In genomic region chr5:160209917-160210316, GRCh38 we compare ENCODE assay signal across 32 cellular contexts. TPM values are rescaled to one million over a fixed set of nuclear protein-coding genes. Genes with fewer than 3 reads are reported as not detected.
DNase-seq lines count a peak whose midpoint lies in the region; ATAC-seq and TF ChIP-seq lines count a peak whose summit lies in the region.
"Had no signal": no experiment of that assay in that cellular context is flagged by ENCODE, and none has a peak within 500 bp of the region (broad histone marks: within the 10 kb centered on the region; RNA-seq: fewer than 3 reads in every experiment).

No MANE protein-coding gene starts in this region.

- H3K9me3 ChIP-seq in hepatocyte (ENCODE audit: low read depth): no peaks in the 10 kb centered on the region
- H3K9me3 ChIP-seq: esophagus muscularis mucosa, MG63, right atrium auricular region, tibial nerve had no signal

- no peak overlapping the region for H3K4me3 ChIP-seq in hepatocyte
- H3K4me3 ChIP-seq: coronary artery, esophagus muscularis mucosa, MG63, right atrium auricular region, tibial nerve had no signal

- no peaks in the 10 kb centered on the region for H3K36me3 ChIP-seq in hepatocyte (replicated peaks; ENCODE audit: insufficient read depth, low read depth)
- H3K36me3 ChIP-seq: esophagus muscularis mucosa, MG63, right atrium auricular region, tibial nerve had no signal

- TF ChIP-seq CTCF in RWPE1 (conservative IDR thresholded peaks at IDR 0.05; ENCODE audit: low read depth) (no peak), hepatocyte (IDR thresholded peaks at IDR 0.05; ENCODE audit: poor library complexity) (no peak), progenitor cell of endocrine pancreas (IDR thresholded peaks at IDR 0.05; ENCODE audit: unreplicated experiment) (no peak), chondrocyte (IDR thresholded peaks at IDR 0.05) (no peak)

- H3K9me3 Mint-ChIP-seq in activated CD4-positive, alpha-beta T cell treated with anti-CD3 and anti-CD28 coated beads for 36 hours (ENCODE audit: low read depth): no peaks in the 10 kb centered on the region
- H3K9me3 Mint-ChIP-seq in progenitor cell of endocrine pancreas (ENCODE audit: low read depth) (no peaks in the 10 kb centered on the region), chondrocyte (ENCODE audit: low read depth) (no peaks in the 10 kb centered on the region)
- H3K9me3 Mint-ChIP-seq: activated T-cell treated with anti-CD3 and anti-CD28 coated beads, Interleukin-2, amount 50 U/mL, for 24 hours; CD4-positive, alpha-beta memory T cell; immature natural killer cell; natural killer cell; T-helper 1 cell treated with Interleukin-12 subunit alpha and Interleukin-12 subunit beta and Interleukin-4 antibody, amounts not matched to agents 30 μg/mL and 1 μg/mL, for 36 hours had no signal

- H3K27me3 Mint-ChIP-seq in activated CD4-positive, alpha-beta T cell treated with anti-CD3 and anti-CD28 coated beads for 36 hours: no peaks in the 10 kb centered on the region
- peaks cover 3% of the 10 kb centered on the region for H3K27me3 Mint-ChIP-seq in progenitor cell of endocrine pancreas
- H3K27me3 Mint-ChIP-seq in chondrocyte (ENCODE audit: low read depth): no peaks in the 10 kb centered on the region
- H3K27me3 Mint-ChIP-seq: activated T-cell treated with anti-CD3 and anti-CD28 coated beads, Interleukin-2, amount 50 U/mL, for 24 hours had no signal

- no peaks in the 10 kb centered on the region for H4K20me1 ChIP-seq in hepatocyte (ENCODE audit: insufficient read depth, poor library complexity, severe bottlenecking)

- H3K79me2 ChIP-seq in hepatocyte: no peaks in the 10 kb centered on the region

- peaks cover 2% of the 10 kb centered on the region for H3K4me1 Mint-ChIP-seq in activated CD4-positive, alpha-beta T cell treated with anti-CD3 and anti-CD28 coated beads for 36 hours
- H3K4me1 Mint-ChIP-seq in progenitor cell of endocrine pancreas (ENCODE audit: low read depth): peaks cover 18% of the 10 kb centered on the region
- H3K4me1 Mint-ChIP-seq in chondrocyte (ENCODE audit: low read depth): no peaks in the 10 kb centered on the region
- H3K4me1 Mint-ChIP-seq: immature natural killer cell, natural killer cell had no signal

- no peaks in the 10 kb centered on the region for H3K27me3 ChIP-seq in hepatocyte
- H3K27me3 ChIP-seq: esophagus muscularis mucosa, MG63, right atrium auricular region, tibial nerve had no signal

- CTCF ChIA-PET in activated CD4-positive, alpha-beta T cell treated with anti-CD3 and anti-CD28 coated beads for 36 hours (lab: Charles Lee): interaction anchor here (1.1 kb wide), 1 partner anchor 188 kb away, joined by 4 read pairs; no protein-coding TSS in a partner anchor
- CTCF ChIA-PET in RWPE1 (lab: Yijun Ruan, JAX): interaction anchor here (0.5 to 2.5 kb wide), 5 partner anchors 8 to 181 kb away, joined by 4 to 12 read pairs (median 5); no protein-coding TSS in a partner anchor

- no peak overlapping the region for H3K27ac Mint-ChIP-seq in activated CD4-positive, alpha-beta T cell treated with anti-CD3 and anti-CD28 coated beads for 36 hours
- H3K27ac Mint-ChIP-seq in progenitor cell of endocrine pancreas (peak overlapping the region; percentile 73), chondrocyte (ENCODE audit: unreplicated experiment) (no peak overlapping the region)
- H3K27ac Mint-ChIP-seq: activated T-cell treated with anti-CD3 and anti-CD28 coated beads, Interleukin-2, amount 50 U/mL, for 24 hours; CD4-positive, alpha-beta memory T cell; immature natural killer cell; natural killer cell; T-helper 1 cell treated with Interleukin-12 subunit alpha and Interleukin-12 subunit beta and Interleukin-4 antibody, amounts not matched to agents 30 μg/mL and 1 μg/mL, for 36 hours had no signal

- no peak for DNase-seq in activated CD4-positive, alpha-beta T cell treated with anti-CD3 and anti-CD28 coated beads for 36 hours
- no peak for DNase-seq in activated CD4-positive, alpha-beta T cell treated with anti-CD3 and anti-CD28 coated beads for 48 hours
- peak; percentile 86 for DNase-seq in RWPE1 (ENCODE audit: low spot score)
- DNase-seq in hepatocyte (ENCODE audit: low spot score): peak; percentile 63
- DNase-seq in progenitor cell of endocrine pancreas (ENCODE audit: low spot score, unreplicated experiment): no peak
- DNase-seq in left lobe of liver (ENCODE audit: low spot score): no peak
- no peak for DNase-seq in NCI-H1694 (lab: John Stamatoyannopoulos, UW)
- DNase-seq in chondrocyte (ENCODE audit: low spot score): no peak
- DNase-seq: activated CD4-positive, alpha-beta T cell treated with anti-CD3 and anti-CD28 coated beads for 1 hour; activated naive CD4-positive, alpha-beta T cell treated with Interleukin-2 at 50 U/mL for 16 hours; activated T-cell treated with anti-CD3 and anti-CD28 coated beads, Interleukin-2, amount 50 U/mL, for 24 hours; amniotic stem cell; CD4-positive, alpha-beta memory T cell; DMS153; effector memory CD4-positive, alpha-beta T cell; foreskin melanocyte; H7; immature natural killer cell; left ventricle myocardium superior; MG63; midbrain; natural killer cell; NCI-H2029 treated with DMSO at 0.1 percent for 48 hours; NCI-H2227 treated with DMSO at 0.1 percent for 48 hours; NCI-H526 treated with DMSO at 0.1 percent for 48 hours had no signal

- H3K27ac ChIP-seq in RWPE1 (no peak overlapping the region), hepatocyte (peak overlapping the region; percentile 79)
- H3K27ac ChIP-seq: coronary artery, esophagus muscularis mucosa, right atrium auricular region had no signal

- no peaks in the 10 kb centered on the region for H3K4me1 ChIP-seq in hepatocyte (ENCODE audit: insufficient read depth)
- H3K4me1 ChIP-seq: esophagus muscularis mucosa, tibial nerve had no signal

- peak overlapping the region; percentile 44 for H3K4me2 ChIP-seq in hepatocyte

- H2AFZ ChIP-seq in hepatocyte: no peak overlapping the region

- ATAC-seq in activated CD4-positive, alpha-beta T cell treated with anti-CD3 and anti-CD28 coated beads for 36 hours: peak; percentile 44
- ATAC-seq in left lobe of liver: no peak
- ATAC-seq: left ventricle myocardium superior, natural killer cell had no signal

- POLR2A ChIA-PET in activated CD4-positive, alpha-beta T cell treated with anti-CD3 and anti-CD28 coated beads for 36 hours (lab: Charles Lee): no interaction called here
- POLR2A ChIA-PET in RWPE1 (lab: Yijun Ruan, JAX; ENCODE audit: low non-redundant PET): no interaction called here

- no peaks in the 10 kb centered on the region for H3K36me3 Mint-ChIP-seq in activated CD4-positive, alpha-beta T cell treated with anti-CD3 and anti-CD28 coated beads for 36 hours (ENCODE audit: low read depth)
- no peaks in the 10 kb centered on the region for H3K36me3 Mint-ChIP-seq in progenitor cell of endocrine pancreas (ENCODE audit: insufficient read depth)
- H3K36me3 Mint-ChIP-seq in chondrocyte (ENCODE audit: low read depth): no peaks in the 10 kb centered on the region
- H3K36me3 Mint-ChIP-seq: CD4-positive, alpha-beta memory T cell; immature natural killer cell; natural killer cell had no signal

- no peaks in the 10 kb centered on the region for H3K9me2 ChIP-seq in hepatocyte (replicated peaks; ENCODE audit: insufficient read depth)

- intact Hi-C loops in activated CD4-positive, alpha-beta T cell treated with anti-CD3 and anti-CD28 coated beads for 36 hours (cut with DNase I, micrococcal nuclease): no loop called here

- no peak overlapping the region for H3K4me3 Mint-ChIP-seq in activated CD4-positive, alpha-beta T cell treated with anti-CD3 and anti-CD28 coated beads for 36 hours
- no peak overlapping the region for H3K4me3 Mint-ChIP-seq in progenitor cell of endocrine pancreas (ENCODE audit: low read depth)
- H3K4me3 Mint-ChIP-seq in chondrocyte (ENCODE audit: unreplicated experiment): no peak overlapping the region
- H3K4me3 Mint-ChIP-seq: activated T-cell treated with anti-CD3 and anti-CD28 coated beads, Interleukin-2, amount 50 U/mL, for 24 hours; CD4-positive, alpha-beta memory T cell; immature natural killer cell; natural killer cell; T-helper 1 cell treated with Interleukin-12 subunit alpha and Interleukin-12 subunit beta and Interleukin-4 antibody, amounts not matched to agents 30 μg/mL and 1 μg/mL, for 36 hours had no signal

- 59% methylated on average over 2 of the region's 2 CpGs for WGBS in hepatocyte (ENCODE audit: low lambda C conversion rate, missing lambda C conversion rate)

RNA-seq across cellular contexts. Expression of gene FABP6, which starts 19.4 kb away (rescaled TPM):
- not detected for total RNA-seq in activated CD4-positive, alpha-beta T cell treated with anti-CD3 and anti-CD28 coated beads for 36 hours
- 51.5 and 55.7 TPM in 2 replicates for total RNA-seq in hepatocyte
- 7.2 and 12.2 TPM in 2 replicates for polyA plus RNA-seq in hepatocyte
- total RNA-seq in progenitor cell of endocrine pancreas: 0.55 TPM in 1 of 2 replicates, not detected in the other
- total RNA-seq in left lobe of liver: not detected
- not detected in 3 replicates for total RNA-seq in chondrocyte
- total RNA-seq: activated CD8-positive, alpha-beta memory T cell treated with anti-CD3 and anti-CD28 coated beads for 36 hours; CD4-positive, alpha-beta memory T cell; esophagus muscularis mucosa; natural killer cell; osteocyte; right atrium auricular region; tibial nerve had no signal
- polyA plus RNA-seq: CD4-positive, alpha-beta memory T cell; immature natural killer cell had no signal

Comparison
In these comparisons a context has a peak if more than half of its experiments do, and no peak if none do; other contexts are left out.
1. DNase-seq: peak in RWPE1 (single experiment) and hepatocyte (single experiment); none in activated CD4-positive, alpha-beta T cell treated with anti-CD3 and anti-CD28 coated beads for 36 hours (single experiment), activated CD4-positive, alpha-beta T cell treated with anti-CD3 and anti-CD28 coated beads for 48 hours (single experiment), progenitor cell of endocrine pancreas (single experiment), left lobe of liver (single experiment), NCI-H1694 (single experiment) and chondrocyte (single experiment).
2. RNA of gene FABP6, which starts 19.4 kb away (total RNA-seq): 51.5 to 55.7 TPM in hepatocyte; 0.55 TPM in progenitor cell of endocrine pancreas, not detected in activated CD4-positive, alpha-beta T cell treated with anti-CD3 and anti-CD28 coated beads for 36 hours, not detected in left lobe of liver (single experiment) and not detected in chondrocyte; every median in the first group is over 10 times any median in the second.